20 cellular contexts compared by ENCODE assay signal in the genomic region with DNA sequence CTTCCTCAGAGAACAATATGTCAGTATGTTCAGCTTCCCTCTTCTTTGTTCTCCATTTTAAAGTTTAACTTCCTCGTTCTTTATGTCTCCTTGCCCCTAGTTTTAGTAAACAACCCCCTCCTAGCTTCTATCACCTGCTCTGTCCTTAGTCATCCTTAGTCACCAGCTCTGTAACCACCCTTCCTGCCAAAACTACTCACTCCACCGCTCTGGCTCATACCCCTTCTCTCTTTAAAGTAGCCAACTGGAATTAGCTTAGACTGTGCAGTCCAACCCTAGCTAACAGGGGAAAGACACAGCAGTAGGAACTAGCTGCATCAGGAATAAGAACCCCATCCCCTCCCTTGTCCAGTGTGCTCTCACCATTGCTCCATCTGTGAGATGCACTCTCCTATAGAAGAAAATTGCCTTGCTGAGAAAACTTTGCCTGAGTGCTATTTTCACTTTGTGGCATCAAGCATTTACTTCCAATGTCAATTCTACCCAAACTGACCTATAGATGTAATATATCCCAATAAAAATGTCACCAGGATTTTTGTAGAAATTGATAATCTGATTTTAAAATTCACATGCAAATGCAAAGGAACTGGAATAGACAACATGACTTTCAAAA.
DNase-seq lines count a peak whose midpoint lies in the region; ATAC-seq and TF ChIP-seq lines count a peak whose summit lies in the region.
"Had no signal": no experiment of that assay in that cellular context is flagged by ENCODE, and none has a peak within 500 bp of the region (broad histone marks: within the 10 kb centered on the region; RNA-seq: fewer than 3 reads in every experiment).

No MANE protein-coding gene starts in this region.

- H3K36me3 ChIP-seq in RWPE2 (ENCODE audit: low read depth) (no peaks in the 10 kb centered on the region; the same call in 1 of the 2 replicates), hepatocyte (replicated peaks; ENCODE audit: insufficient read depth, low read depth) (no peaks in the 10 kb centered on the region), upper lobe of left lung (no peaks in the 10 kb centered on the region)
- H3K36me3 ChIP-seq: left ventricle myocardium inferior, neutrophil had no signal

- DNase-seq in DMS53 (lab: John Stamatoyannopoulos, UW) (peak; percentile 70), LoVo (ENCODE audit: low spot score) (peak; percentile 34), RWPE2 (ENCODE audit: low spot score) (no peak), hepatocyte (ENCODE audit: low spot score) (no peak), head of caudate nucleus (no peak), upper lobe of left lung (no peak), iPS-NIHi7 (ENCODE audit: extremely low spot score) (no peak)
- no peak for DNase-seq in stimulated activated naive CD8-positive, alpha-beta T cell treated with anti-CD3 and anti-CD28 coated beads, Interleukin-15, amount 100 ng/mL, for 72 hours
- DNase-seq: activated CD4-positive, CD25-positive, alpha-beta regulatory T cell; activated CD8-positive, alpha-beta T cell treated with anti-CD3 and anti-CD28 coated beads, Interleukin-2, amount 10 ng/mL, durations not matched to agents 7 days and 5 days; activated T-cell treated with anti-CD3 and anti-CD28 coated beads, Interleukin-2, amount 50 U/mL, for 48 hours; body of pancreas; left ventricle myocardium inferior; NCI-H1417; Right ventricle myocardium superior; T-helper 17 cell had no signal

- H3K4me1 ChIP-seq in RWPE2 (ENCODE audit: insufficient read depth, poor library complexity, severe bottlenecking) (peaks cover 29% of the 10 kb centered on the region), hepatocyte (ENCODE audit: insufficient read depth) (no peaks in the 10 kb centered on the region), upper lobe of left lung (no peaks in the 10 kb centered on the region)
- H3K4me1 ChIP-seq: body of pancreas, left ventricle myocardium inferior had no signal

- H3K27ac Mint-ChIP-seq in stimulated activated naive CD8-positive, alpha-beta T cell treated with anti-CD3 and anti-CD28 coated beads, Interleukin-15, amount 100 ng/mL, for 72 hours, result no peak overlapping the region
- H3K27ac Mint-ChIP-seq: activated CD8-positive, alpha-beta T cell treated with anti-CD3 and anti-CD28 coated beads, Interleukin-2, amount 10 ng/mL, durations not matched to agents 7 days and 5 days; activated naive CD4-positive, alpha-beta T cell treated with anti-CD3 and anti-CD28 coated beads, Interleukin-2, amount 50 U/mL, for 72 hours; T-helper 17 cell had no signal

- TF ChIP-seq CTCF in RWPE2 (IDR thresholded peaks at IDR 0.05; ENCODE audit: poor library complexity, severe bottlenecking) (no peak), hepatocyte (IDR thresholded peaks at IDR 0.05; ENCODE audit: poor library complexity) (no peak), upper lobe of left lung (IDR thresholded peaks at IDR 0.05) (no peak)

- H3K4me3 ChIP-seq in RWPE2 (ENCODE audit: severe bottlenecking) (no peak overlapping the region), hepatocyte (no peak overlapping the region), upper lobe of left lung (no peak overlapping the region)
- H3K4me3 ChIP-seq: body of pancreas, coronary artery, K562, left ventricle myocardium inferior had no signal

- no peak overlapping the region for H2AFZ ChIP-seq in hepatocyte

- H3K27ac ChIP-seq in RWPE2 (ENCODE audit: poor library complexity, severe bottlenecking) (peak overlapping the region; percentile 88), hepatocyte (peak overlapping the region; percentile 46), upper lobe of left lung (no peak overlapping the region)
- H3K27ac ChIP-seq: body of pancreas, coronary artery, left ventricle myocardium inferior, neutrophil had no signal

- intact Hi-C loops in head of caudate nucleus (cut with DNase I), result no loop called here

- H3K9me2 ChIP-seq in hepatocyte (replicated peaks; ENCODE audit: insufficient read depth), result no peaks in the 10 kb centered on the region

- 45% methylated on average over 2 of the region's 2 CpGs for WGBS in hepatocyte (ENCODE audit: low lambda C conversion rate, missing lambda C conversion rate)
- WGBS in upper lobe of left lung, 2 donors, result 61 to 65% methylated on average over 2 of the region's 2 CpGs

- H3K27me3 ChIP-seq in RWPE2 (ENCODE audit: insufficient read depth, poor library complexity, severe bottlenecking), result no peaks in the 10 kb centered on the region
- no peaks in the 10 kb centered on the region for H3K27me3 ChIP-seq in hepatocyte
- no peaks in the 10 kb centered on the region for H3K27me3 ChIP-seq in upper lobe of left lung
- H3K27me3 ChIP-seq: body of pancreas, neutrophil had no signal

- no peak overlapping the region for H3K4me3 Mint-ChIP-seq in stimulated activated naive CD8-positive, alpha-beta T cell treated with anti-CD3 and anti-CD28 coated beads, Interleukin-15, amount 100 ng/mL, for 72 hours
- H3K4me3 Mint-ChIP-seq: activated CD8-positive, alpha-beta T cell treated with anti-CD3 and anti-CD28 coated beads, Interleukin-2, amount 10 ng/mL, durations not matched to agents 7 days and 5 days; T-helper 17 cell had no signal

- H3K27me3 Mint-ChIP-seq in stimulated activated naive CD8-positive, alpha-beta T cell treated with anti-CD3 and anti-CD28 coated beads, Interleukin-15, amount 100 ng/mL, for 72 hours, result no peaks in the 10 kb centered on the region
- H3K27me3 Mint-ChIP-seq: T-helper 17 cell had no signal

- TF ChIP-seq EP300 in upper lobe of left lung (IDR thresholded peaks at IDR 0.05), result no peak

- no peaks in the 10 kb centered on the region for H3K4me1 Mint-ChIP-seq in stimulated activated naive CD8-positive, alpha-beta T cell treated with anti-CD3 and anti-CD28 coated beads, Interleukin-15, amount 100 ng/mL, for 72 hours
- H3K4me1 Mint-ChIP-seq: T-helper 17 cell had no signal

- no peak for TF ChIP-seq POLR2A in upper lobe of left lung (IDR thresholded peaks at IDR 0.05)

- H3K79me2 ChIP-seq in hepatocyte, result no peaks in the 10 kb centered on the region

- H3K4me2 ChIP-seq in hepatocyte, result no peak overlapping the region

- no peaks in the 10 kb centered on the region for H4K20me1 ChIP-seq in hepatocyte (ENCODE audit: insufficient read depth, poor library complexity, severe bottlenecking)

- ATAC-seq in RWPE2 (ENCODE audit: low read depth) (no peak), upper lobe of left lung (ENCODE audit: low FRiP score in 2 of 2) (no peak)
- no peak for ATAC-seq in stimulated activated naive CD8-positive, alpha-beta T cell treated with anti-CD3 and anti-CD28 coated beads, Interleukin-15, amount 100 ng/mL, for 72 hours
- ATAC-seq: activated CD8-positive, alpha-beta T cell treated with anti-CD3 and anti-CD28 coated beads, Interleukin-2, amount 10 ng/mL, durations not matched to agents 7 days and 5 days; activated naive CD4-positive, alpha-beta T cell treated with anti-CD3 and anti-CD28 coated beads, Interleukin-2, amount 50 U/mL, for 72 hours; body of pancreas; K562; T-helper 17 cell had no signal

- H3K9me3 Mint-ChIP-seq in stimulated activated naive CD8-positive, alpha-beta T cell treated with anti-CD3 and anti-CD28 coated beads, Interleukin-15, amount 100 ng/mL, for 72 hours, result peaks cover 16 to 17% of the 10 kb centered on the region in 2 donors

- H3K9me3 ChIP-seq in RWPE2 (ENCODE audit: severe bottlenecking) (peaks cover 16% of the 10 kb centered on the region), hepatocyte (ENCODE audit: low read depth) (peaks cover 5% of the 10 kb centered on the region), upper lobe of left lung (peaks cover 0 to 7% (median 2%) of the 10 kb centered on the region in 4 donors)
- H3K9me3 ChIP-seq: body of pancreas, neutrophil had no signal

Comparison
In these comparisons a context has a peak if more than half of its experiments do, and no peak if none do; other contexts are left out.
1. DNase-seq: peak in DMS53 (single experiment) and LoVo (single experiment); none in RWPE2 (single experiment), hepatocyte (single experiment), head of caudate nucleus (0 of 42), upper lobe of left lung (0 of 2), iPS-NIHi7 (single experiment) and stimulated activated naive CD8-positive, alpha-beta T cell treated with anti-CD3 and anti-CD28 coated beads, Interleukin-15, amount 100 ng/mL, for 72 hours (0 of 2).
2. H3K27ac ChIP-seq: peak in RWPE2 (single experiment) and hepatocyte (single experiment); none in upper lobe of left lung (0 of 4).